ENCODE assay signal across 14 cellular contexts in the genomic region with DNA sequence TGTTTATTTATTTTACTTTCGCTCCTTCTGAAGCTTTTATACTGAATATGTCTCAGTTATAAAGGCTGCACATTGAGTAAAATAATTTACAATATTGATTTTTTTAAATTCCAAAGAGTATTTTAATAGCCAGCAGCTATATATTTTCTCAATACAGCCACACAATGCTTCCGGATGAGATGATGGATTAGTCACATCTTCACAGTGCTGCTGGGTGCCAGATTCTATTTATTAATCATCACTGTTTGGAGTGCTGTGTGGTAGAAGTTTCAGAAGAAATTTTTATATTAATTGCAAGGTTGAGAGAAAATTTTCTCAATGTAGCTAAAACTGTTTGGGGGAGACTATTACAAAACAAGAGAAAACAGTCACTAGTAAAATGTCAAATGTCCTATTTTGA.
"Had no signal": no experiment of that assay in that cellular context is flagged by ENCODE, and none has a peak within 500 bp of the region (broad histone marks: within the 10 kb centered on the region; RNA-seq: fewer than 3 reads in every experiment).

No MANE protein-coding gene starts in this region.

- H3K27ac ChIP-seq: left ventricle myocardium inferior, tibial artery had no signal

- DNase-seq: activated CD4-positive, alpha-beta T cell treated with anti-CD3 and anti-CD28 coated beads for 48 hours; activated CD8-positive, alpha-beta T cell treated with anti-CD3 and anti-CD28 coated beads, Interleukin-2, amount 10 ng/mL, durations not matched to agents 7 days and 5 days; activated naive CD4-positive, alpha-beta T cell treated with Interleukin-2 at 50 U/mL for 16 hours; activated naive CD8-positive, alpha-beta T cell treated with anti-CD3 and anti-CD28 coated beads, Interleukin-2, amount 10 ng/mL, durations not matched to agents 7 days and 5 days; activated T-cell treated with anti-CD3 and anti-CD28 coated beads, Interleukin-2, amount 50 U/mL, for 24 hours; cerebellar nuclear complex; effector CD8-positive, alpha-beta T cell; foreskin melanocyte; head of caudate nucleus; left ventricle myocardium inferior; stimulated activated CD4-positive, alpha-beta T cell treated with anti-CD3 and anti-CD28 coated beads, Interleukin-2, amount 100 ng/mL, for 24 hours; stimulated activated naive CD8-positive, alpha-beta T cell treated with anti-CD3 and anti-CD28 coated beads, Interleukin-15, Interleukin-2, amounts not matched to agents 100 U/mL and 50 U/mL, for 24 hours; substantia nigra; tibial artery had no signal

- H3K27me3 ChIP-seq: tibial artery had no signal

- H3K36me3 ChIP-seq: left ventricle myocardium inferior, tibial artery had no signal

- H3K4me3 ChIP-seq: left ventricle myocardium inferior, tibial artery had no signal
